ENCODE assay signal across 1 cellular context in the genomic region with DNA sequence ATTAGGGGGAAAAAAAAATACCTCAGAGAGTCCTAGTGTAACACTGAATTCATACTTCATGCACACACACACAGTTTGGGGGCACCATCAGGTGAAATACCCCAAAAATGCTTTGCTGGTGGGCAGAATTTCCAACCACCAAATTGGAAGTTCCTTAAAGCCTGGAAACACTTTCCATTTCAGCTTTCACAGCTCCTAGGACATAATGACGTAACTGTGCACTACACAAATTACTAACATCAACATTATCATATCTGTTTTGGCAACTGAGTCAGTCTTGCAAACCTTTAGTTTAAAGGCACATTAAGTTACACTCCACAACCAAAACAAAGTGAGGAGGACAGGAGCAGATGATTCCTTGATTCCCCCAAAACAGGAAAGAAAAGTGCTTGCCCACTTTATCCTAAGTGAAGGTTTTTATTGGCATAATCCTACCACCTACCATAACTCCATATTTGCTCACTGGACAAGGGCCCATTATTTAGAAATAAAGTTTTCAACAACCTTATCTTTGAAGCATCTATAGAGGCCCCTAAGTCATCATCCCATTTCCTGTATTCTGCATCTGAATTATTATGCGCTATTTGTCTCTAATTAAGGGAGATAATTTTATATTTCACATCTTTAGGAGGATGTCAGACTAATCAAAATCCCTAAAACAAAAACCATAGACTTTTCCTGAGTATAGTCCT.
TF ChIP-seq lines count a peak whose summit lies in the region.

No MANE protein-coding gene starts in this region.

TF ChIP-seq in HEK293, 187 proteins besides CTCF, POLR2A, EP300 and RAD21 (continued from another document):
- TF ChIP-seq, protein P1, sequence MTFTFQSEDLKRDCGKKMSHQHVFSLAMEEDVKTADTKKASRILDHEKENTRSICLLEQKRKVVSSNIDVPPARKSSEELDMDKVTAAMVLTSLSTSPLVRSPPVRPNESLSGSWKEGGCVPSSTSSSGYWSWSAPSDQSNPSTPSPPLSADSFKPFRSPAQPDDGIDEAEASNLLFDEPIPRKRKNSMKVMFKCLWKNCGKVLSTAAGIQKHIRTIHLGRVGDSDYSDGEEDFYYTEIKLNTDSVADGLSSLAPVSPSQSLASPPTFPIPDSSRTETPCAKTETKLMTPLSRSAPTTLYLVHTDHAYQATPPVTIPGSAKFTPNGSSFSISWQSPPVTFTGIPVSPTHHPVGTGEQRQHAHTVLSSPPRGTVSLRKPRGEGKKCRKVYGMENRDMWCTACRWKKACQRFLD (tag by site-specific recombination; IDR thresholded peaks at IDR 0.05): no peak
- TF ChIP-seq TRIM28 (IDR thresholded peaks at IDR 0.05; ENCODE audit: borderline replicate concordance, low read length) (no peak), ZNF292 (tag by site-specific recombination; IDR thresholded peaks at IDR 0.05; ENCODE audit: borderline replicate concordance, low read depth) (no peak), ZNF600 (tag by site-specific recombination; IDR thresholded peaks at IDR 0.05) (peak; percentile 48; the same call in 1 of the 2 replicates), MYNN (tag by site-specific recombination; IDR thresholded peaks at IDR 0.05; ENCODE audit: borderline replicate concordance) (no peak), YY2 (tag by site-specific recombination; IDR thresholded peaks at IDR 0.05) (no peak), ZBTB21 (tag by site-specific recombination; IDR thresholded peaks at IDR 0.05) (no peak), OSR2 (tag by site-specific recombination; IDR thresholded peaks at IDR 0.05) (0 out of 2 replicates have a peak, but pooled peaks have one; percentile 15), ZNF747 (tag by site-specific recombination; IDR thresholded peaks at IDR 0.05) (no peak), ZNF776 (tag by site-specific recombination; IDR thresholded peaks at IDR 0.05; ENCODE audit: borderline replicate concordance) (no peak), ZNF133 (tag by site-specific recombination; IDR thresholded peaks at IDR 0.05) (no peak), ZNF510 (tag by site-specific recombination; IDR thresholded peaks at IDR 0.05; ENCODE audit: insufficient replicate concordance) (no peak), BCL11B (tag by site-specific recombination; IDR thresholded peaks at IDR 0.05; ENCODE audit: low read depth) (no peak), ZNF629 (tag by site-specific recombination; IDR thresholded peaks at IDR 0.05) (no peak; the same call in 1 of the 2 replicates), EGR2 (tag by site-specific recombination; IDR thresholded peaks at IDR 0.05; ENCODE audit: low read depth) (no peak)
- TF ChIP-seq, protein P2, sequence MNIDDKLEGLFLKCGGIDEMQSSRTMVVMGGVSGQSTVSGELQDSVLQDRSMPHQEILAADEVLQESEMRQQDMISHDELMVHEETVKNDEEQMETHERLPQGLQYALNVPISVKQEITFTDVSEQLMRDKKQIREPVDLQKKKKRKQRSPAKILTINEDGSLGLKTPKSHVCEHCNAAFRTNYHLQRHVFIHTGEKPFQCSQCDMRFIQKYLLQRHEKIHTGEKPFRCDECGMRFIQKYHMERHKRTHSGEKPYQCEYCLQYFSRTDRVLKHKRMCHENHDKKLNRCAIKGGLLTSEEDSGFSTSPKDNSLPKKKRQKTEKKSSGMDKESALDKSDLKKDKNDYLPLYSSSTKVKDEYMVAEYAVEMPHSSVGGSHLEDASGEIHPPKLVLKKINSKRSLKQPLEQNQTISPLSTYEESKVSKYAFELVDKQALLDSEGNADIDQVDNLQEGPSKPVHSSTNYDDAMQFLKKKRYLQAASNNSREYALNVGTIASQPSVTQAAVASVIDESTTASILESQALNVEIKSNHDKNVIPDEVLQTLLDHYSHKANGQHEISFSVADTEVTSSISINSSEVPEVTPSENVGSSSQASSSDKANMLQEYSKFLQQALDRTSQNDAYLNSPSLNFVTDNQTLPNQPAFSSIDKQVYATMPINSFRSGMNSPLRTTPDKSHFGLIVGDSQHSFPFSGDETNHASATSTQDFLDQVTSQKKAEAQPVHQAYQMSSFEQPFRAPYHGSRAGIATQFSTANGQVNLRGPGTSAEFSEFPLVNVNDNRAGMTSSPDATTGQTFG (tag by site-specific recombination; IDR thresholded peaks at IDR 0.05; ENCODE audit: borderline replicate concordance): no peak
- TF ChIP-seq, protein P3, sequence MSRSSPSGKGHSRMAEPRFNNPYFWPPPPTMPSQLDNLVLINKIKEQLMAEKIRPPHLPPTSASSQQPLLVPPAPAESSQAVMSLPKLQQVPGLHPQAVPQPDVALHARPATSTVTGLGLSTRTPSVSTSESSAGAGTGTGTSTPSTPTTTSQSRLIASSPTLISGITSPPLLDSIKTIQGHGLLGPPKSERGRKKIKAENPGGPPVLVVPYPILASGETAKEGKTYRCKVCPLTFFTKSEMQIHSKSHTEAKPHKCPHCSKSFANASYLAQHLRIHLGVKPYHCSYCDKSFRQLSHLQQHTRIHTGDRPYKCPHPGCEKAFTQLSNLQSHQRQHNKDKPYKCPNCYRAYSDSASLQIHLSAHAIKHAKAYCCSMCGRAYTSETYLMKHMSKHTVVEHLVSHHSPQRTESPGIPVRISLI (tag by site-specific recombination; IDR thresholded peaks at IDR 0.05): no peak
- TF ChIP-seq, protein P4, sequence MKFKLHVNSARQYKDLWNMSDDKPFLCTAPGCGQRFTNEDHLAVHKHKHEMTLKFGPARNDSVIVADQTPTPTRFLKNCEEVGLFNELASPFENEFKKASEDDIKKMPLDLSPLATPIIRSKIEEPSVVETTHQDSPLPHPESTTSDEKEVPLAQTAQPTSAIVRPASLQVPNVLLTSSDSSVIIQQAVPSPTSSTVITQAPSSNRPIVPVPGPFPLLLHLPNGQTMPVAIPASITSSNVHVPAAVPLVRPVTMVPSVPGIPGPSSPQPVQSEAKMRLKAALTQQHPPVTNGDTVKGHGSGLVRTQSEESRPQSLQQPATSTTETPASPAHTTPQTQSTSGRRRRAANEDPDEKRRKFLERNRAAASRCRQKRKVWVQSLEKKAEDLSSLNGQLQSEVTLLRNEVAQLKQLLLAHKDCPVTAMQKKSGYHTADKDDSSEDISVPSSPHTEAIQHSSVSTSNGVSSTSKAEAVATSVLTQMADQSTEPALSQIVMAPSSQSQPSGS (tag by site-specific recombination; IDR thresholded peaks at IDR 0.05; ENCODE audit: low read depth): peak; percentile 64; the same call in 1 of the 2 replicates
